Comparison of ENCODE assay signal across 31 cellular contexts in genomic region chr1:60560701-60561100, GRCh38.
"Had no signal": no experiment of that assay in that cellular context is flagged by ENCODE, and none has a peak within 500 bp of the region (broad histone marks: within the 10 kb centered on the region; RNA-seq: fewer than 3 reads in every experiment).

No MANE protein-coding gene starts in this region.

- H3K27me3 ChIP-seq: adrenal gland, cardiac muscle cell had no signal

- H3K27ac ChIP-seq: adrenal gland, cardiac muscle cell, VCaP had no signal

- H3K4me3 ChIP-seq: adrenal gland, cardiac muscle cell had no signal

- ATAC-seq: activated CD8-positive, alpha-beta T cell treated with anti-CD3 and anti-CD28 coated beads for 36 hours; activated naive CD4-positive, alpha-beta T cell treated with anti-CD3 and anti-CD28 coated beads, Interleukin-2, amount 50 U/mL, for 72 hours; activated T-cell treated with anti-CD3 and anti-CD28 coated beads, Interleukin-2, amount 50 U/mL, for 4 hours; activated T-cell treated with anti-CD3 and anti-CD28 coated beads, Interleukin-2, amount 50 U/mL, for 72 hours; activated T-helper 17 cell treated with anti-CD3 and anti-CD28 coated beads, Interleukin-2, amount 50 U/mL, for 72 hours had no signal

- H3K9me3 ChIP-seq: adrenal gland had no signal

- H3K36me3 ChIP-seq: adrenal gland, cardiac muscle cell had no signal

- DNase-seq: activated B cell treated with CpG ODN at 0.5 μM for 24 hours; activated CD4-positive, alpha-beta memory T cell treated with anti-CD3 and anti-CD28 coated beads for 36 hours; activated CD4-positive, alpha-beta T cell treated with anti-CD3 and anti-CD28 coated beads for 4 hours; activated CD4-positive, alpha-beta T cell treated with anti-CD3 and anti-CD28 coated beads, Interleukin-2, amount 10 ng/mL, durations not matched to agents 24 days and 14 days; activated CD4-positive, alpha-beta T cell treated with anti-CD3 and anti-CD28 coated beads, Interleukin-2, amount 50 U/mL, for 1 hour; activated CD4-positive, alpha-beta T cell treated with anti-CD3 and anti-CD28 coated beads, Interleukin-2, amount 50 U/mL, for 4 hours; activated CD4-positive, CD25-positive, alpha-beta regulatory T cell treated with anti-CD3 and anti-CD28 coated beads, Interleukin-2, amount 50 U/mL, for 72 hours; activated CD8-positive, alpha-beta memory T cell treated with anti-CD3 and anti-CD28 coated beads, Interleukin-2, amount 50 U/mL, for 4 hours; activated CD8-positive, alpha-beta T cell treated with anti-CD3 and anti-CD28 coated beads for 36 hours; activated effector memory CD4-positive, alpha-beta T cell treated with anti-CD3 and anti-CD28 coated beads, Interleukin-2, amount 50 U/mL, for 16 hours; activated gamma-delta T cell treated with Interleukin-2 at 50 U/mL for 16 hours; activated naive CD4-positive, alpha-beta T cell; activated naive CD4-positive, alpha-beta T cell treated with anti-CD3 and anti-CD28 coated beads for 36 hours; activated naive CD4-positive, alpha-beta T cell treated with anti-CD3 and anti-CD28 coated beads, Interleukin-2, amount 50 U/mL, for 16 hours; activated naive CD8-positive, alpha-beta T cell treated with anti-CD3 and anti-CD28 coated beads for 36 hours; activated T-cell treated with anti-CD3 and anti-CD28 coated beads for 4 hours; activated T-cell treated with anti-CD3 and anti-CD28 coated beads, Interleukin-2, amount 50 U/mL, for 1 hour; activated T-cell treated with anti-CD3 and anti-CD28 coated beads, Interleukin-2, amount 50 U/mL, for 4 hours; activated T-cell treated with anti-CD3 and anti-CD28 coated beads, Interleukin-2, amount 50 U/mL, for 72 hours; adrenal gland; amniotic stem cell; aorta; caudate nucleus; cerebellar nuclear complex; T-helper 1 cell; T-helper 2 cell; T-helper 9 cell had no signal
